Comparison of ENCODE assay signal across 1 cellular context in genomic region chr12:110916295-110916875, GRCh38.
TF ChIP-seq lines count a peak whose summit lies in the region.

No MANE protein-coding gene starts in this region.

TF ChIP-seq in SK-N-SH, 30 proteins besides CTCF, POLR2A, EP300 and RAD21 (continued from another document):
- TF ChIP-seq ZBTB33 (IDR thresholded peaks at IDR 0.05; ENCODE audit: borderline replicate concordance, low read depth) = no peak
- no peak for TF ChIP-seq RCOR1 (IDR thresholded peaks at IDR 0.05; ENCODE audit: low read length)
- TF ChIP-seq MEF2A (IDR thresholded peaks at IDR 0.05; ENCODE audit: borderline replicate concordance, low read depth) = no peak
- no peak for TF ChIP-seq IRF3 (IDR thresholded peaks at IDR 0.05; ENCODE audit: low read depth, low read length)
TF ChIP-seq in SK-N-SH: peak in this region for 2.
